ENCODE assay signal across 1 cellular context in genomic region chr11:78015878-78016277, GRCh38.
TF ChIP-seq lines count a peak whose summit lies in the region.

No MANE protein-coding gene starts in this region.

TF ChIP-seq in HepG2, 621 proteins besides CTCF, POLR2A, EP300 and RAD21:
- peak; percentile 62 to 81 for TF ChIP-seq MAFK (conservative IDR thresholded peaks at IDR 0.05 in 1 of 2, IDR thresholded peaks at IDR 0.05 in 1 of 2; ENCODE audit: low read length in 2 of 2)
- no peak for TF ChIP-seq TEAD3 (CRISPR knock-in tag; optimal IDR thresholded peaks at IDR 0.05; ENCODE audit: borderline replicate concordance)
- 0 out of 2 replicates have a peak, but pooled peaks have one; percentile 31 for TF ChIP-seq MAFF (IDR thresholded peaks at IDR 0.05; ENCODE audit: low read depth, low read length)
TF ChIP-seq in HepG2: peak in this region for 2.
